In the genomic region with DNA sequence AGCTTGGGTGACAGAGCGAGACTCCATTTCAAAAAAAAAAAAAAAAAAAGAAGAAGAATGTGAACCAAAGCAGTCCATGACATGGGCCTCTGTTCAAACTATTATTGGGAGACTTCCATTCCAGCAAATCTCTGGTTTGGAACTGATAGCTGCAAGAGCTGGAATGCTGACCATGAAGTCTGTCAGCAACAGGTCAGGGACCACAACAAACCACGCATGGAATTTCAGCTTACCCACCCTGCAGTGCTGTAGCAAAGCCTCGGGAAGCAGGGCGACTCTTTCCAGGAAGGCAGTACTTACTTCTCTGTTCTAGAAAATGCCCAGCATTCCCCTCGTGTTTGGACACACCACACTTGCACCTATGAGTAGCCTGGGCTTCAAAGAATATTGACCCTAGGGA, we compare ENCODE assay signal across 22 cellular contexts. TPM values are rescaled to one million over a fixed set of nuclear protein-coding genes. Genes with fewer than 3 reads are reported as not detected.
A peak's percentile ranks its signal among the peaks of the same experiment; 100 is the strongest.
DNase-seq lines count a peak whose midpoint lies in the region; ATAC-seq, FAIRE-seq and TF ChIP-seq lines count a peak whose summit lies in the region.
"Had no signal": no experiment of that assay in that cellular context is flagged by ENCODE, and none has a peak within 500 bp of the region (broad histone marks: within the 10 kb centered on the region; RNA-seq: fewer than 3 reads in every experiment).

No MANE protein-coding gene starts in this region.

- 78 to 86% methylated on average over 5 of the region's 5 CpGs for WGBS in lower leg skin, 2 donors

- no peak for ATAC-seq in HG03457 (IDR thresholded peaks at IDR 0.05; ENCODE audit: unreplicated experiment)
- ATAC-seq: lower lobe of right lung, pancreas had no signal

- FAIRE-seq in kidney (lab: Jason Lieb, UNC) = no peak
- FAIRE-seq: A204.1, GM12891, H54, pancreas had no signal

- intact Hi-C loops in lower leg skin (cut with DNase I; ENCODE audit: low total_unique reads) = no loop called here
- intact Hi-C loops in kidney (cut with DNase I) = no loop called here

- no peak overlapping the region for H3K4me3 ChIP-seq in cardiac muscle cell
- no peak overlapping the region for H3K4me3 ChIP-seq in right atrium auricular region
- H3K4me3 ChIP-seq in choroid plexus epithelial cell (ENCODE audit: low read depth, low read length) = no peak overlapping the region
- no peak overlapping the region for H3K4me3 ChIP-seq in lower leg skin (ENCODE audit: low read depth, poor library complexity, severe bottlenecking)
- no peak overlapping the region for H3K4me3 ChIP-seq in kidney (ENCODE audit: low read length in 2 of 2)
- H3K4me3 ChIP-seq: lower lobe of right lung, pancreas, transverse colon had no signal

- H3K9ac ChIP-seq in kidney (ENCODE audit: low read length in 2 of 2) = no peak overlapping the region

- no peaks in the 10 kb centered on the region for H3K36me3 ChIP-seq in cardiac muscle cell
- H3K36me3 ChIP-seq in right atrium auricular region = peaks cover 18% of the 10 kb centered on the region
- no peaks in the 10 kb centered on the region for H3K36me3 ChIP-seq in kidney (ENCODE audit: control insufficient read depth in 1 of 2, insufficient read depth in 2 of 2, low read length in 2 of 2)
- H3K36me3 ChIP-seq: pancreas, transverse colon had no signal

- H3K9me3 ChIP-seq in cardiac muscle cell (ENCODE audit: low read depth) = no peaks in the 10 kb centered on the region
- no peaks in the 10 kb centered on the region for H3K9me3 ChIP-seq in right atrium auricular region
- no peaks in the 10 kb centered on the region for H3K9me3 ChIP-seq in kidney (ENCODE audit: control insufficient read depth in 1 of 2, low read length in 2 of 2)
- H3K9me3 ChIP-seq: lower lobe of right lung, pancreas, transverse colon had no signal

- H3K27ac ChIP-seq in cardiac muscle cell (peak overlapping the region; percentile 60), right atrium auricular region (peak overlapping the region in 1 of 2 donors; percentile 80), kidney (ENCODE audit: low read depth in 2 of 2, low read length in 2 of 2) (no peak overlapping the region)
- H3K27ac ChIP-seq: lower lobe of right lung, pancreas, transverse colon had no signal

- TF ChIP-seq CTCF in cardiac muscle cell (IDR thresholded peaks at IDR 0.05; ENCODE audit: low read depth, low read length) = no peak
- no peak for TF ChIP-seq CTCF in right atrium auricular region (IDR thresholded peaks at IDR 0.05)
- TF ChIP-seq CTCF in choroid plexus epithelial cell (conservative IDR thresholded peaks at IDR 0.05; ENCODE audit: low read depth, low read length) = no peak
- TF ChIP-seq CTCF in lower leg skin (IDR thresholded peaks at IDR 0.05) = no peak
- no peak for TF ChIP-seq CTCF in kidney (IDR thresholded peaks at IDR 0.05; ENCODE audit: borderline replicate concordance, extremely low read depth, insufficient read depth)

- peaks cover 44% of the 10 kb centered on the region for H3K4me1 ChIP-seq in cardiac muscle cell (ENCODE audit: low read depth)
- peaks cover 0 to 70% of the 10 kb centered on the region in 2 donors for H3K4me1 ChIP-seq in right atrium auricular region
- H3K4me1 ChIP-seq in kidney (ENCODE audit: control insufficient read depth in 1 of 2, insufficient read depth in 1 of 2, low read depth in 1 of 2, low read length in 2 of 2) = no peaks in the 10 kb centered on the region
- H3K4me1 ChIP-seq: pancreas had no signal

- TF ChIP-seq POLR2A in lower leg skin (IDR thresholded peaks at IDR 0.05) = no peak

- H3K27me3 ChIP-seq in cardiac muscle cell (no peaks in the 10 kb centered on the region), right atrium auricular region (no peaks in the 10 kb centered on the region)
- H3K27me3 ChIP-seq: pancreas, transverse colon had no signal

- DNase-seq in cardiac muscle cell (ENCODE audit: low read depth in 1 of 2, low spot score in 1 of 2) = peak; percentile 48 to 89
- no peak for DNase-seq in right atrium auricular region (ENCODE audit: low spot score)
- DNase-seq in choroid plexus epithelial cell (ENCODE audit: low read depth) = peak; percentile 46
- DNase-seq in kidney glomerular epithelial cell (lab: John Stamatoyannopoulos, UW) = peak; percentile 92
- DNase-seq in iPS-NIHi11 (ENCODE audit: low spot score) = no peak
- DNase-seq in lower leg skin (ENCODE audit: low spot score in 2 of 2) = no peak
- no peak for DNase-seq in kidney
- DNase-seq: activated CD4-positive, alpha-beta T cell treated with anti-CD3 and anti-CD28 coated beads, Interleukin-2, amount 50 U/mL, for 48 hours; activated naive CD4-positive, alpha-beta T cell; C1 segment of cervical spinal cord; DMS 273 treated with DMSO at 0.1 percent for 48 hours; foreskin melanocyte; lower lobe of right lung; NCI-H1436 treated with DMSO at 0.1 percent for 48 hours; NCI-H2171; pancreas; T-helper 2 cell; transverse colon had no signal

RNA-seq across cellular contexts. Expression of gene TBC1D7, which starts 34.1 kb away (rescaled TPM):
- total RNA-seq in cardiac muscle cell (36.8 and 39.2 TPM in 2 replicates), right atrium auricular region (10 to 100 TPM; 15.0 to 27.0 TPM), lower leg skin (10 to 100 TPM in 3 of 4 donors, 1 to 10 TPM in 1; 8.2 to 15.7 (median 14.3) TPM), kidney (12.9 TPM)
- polyA plus RNA-seq in cardiac muscle cell (84.5 and 108 TPM in 2 replicates), kidney (ENCODE audit: insufficient read depth, low read depth, low replicate concordance) (39.4 TPM)

Comparison
In these comparisons a context has a peak if more than half of its experiments do, and no peak if none do; other contexts are left out.
1. DNase-seq: peak in cardiac muscle cell (2 of 2), choroid plexus epithelial cell (single experiment) and kidney glomerular epithelial cell (single experiment); none in right atrium auricular region (single experiment), iPS-NIHi11 (single experiment), lower leg skin (0 of 2) and kidney (single experiment).